In genomic region chr2:175366814-175367213, GRCh38 we compare ENCODE assay signal across 8 cellular contexts.
A peak's percentile ranks its signal among the peaks of the same experiment; 100 is the strongest.
DNase-seq lines count a peak whose midpoint lies in the region; ATAC-seq, FAIRE-seq and TF ChIP-seq lines count a peak whose summit lies in the region.

No MANE protein-coding gene starts in this region.

- no peak overlapping the region for H3K4me2 ChIP-seq in astrocyte (ENCODE audit: low read length)

- DNase-seq in HS-5 (ENCODE audit: low read depth) = peak; percentile 49
- peak; percentile 47 for DNase-seq in NCI-H774 (lab: John Stamatoyannopoulos, UW)
- DNase-seq in astrocyte (ENCODE audit: low read depth) = peak; percentile 8
- DNase-seq in immature natural killer cell = peak; percentile 27 to 44 (median 36)
- DNase-seq in stimulated activated naive B cell treated with anti-CD40 and anti-IgM and Interleukin-4, amounts not matched to agents 10 μg/mL and 1 μg/mL and 100 μg/mL, for 72 hours = peak; percentile 19

- no peaks in the 10 kb centered on the region for H3K4me1 ChIP-seq in astrocyte (ENCODE audit: insufficient read depth, low read length)

- ATAC-seq in GM18861 (IDR thresholded peaks at IDR 0.05; ENCODE audit: unreplicated experiment) (peak; percentile 86), GM18519 (IDR thresholded peaks at IDR 0.05; ENCODE audit: low FRiP score, unreplicated experiment) (no peak)
- peak; percentile 58 to 63 for ATAC-seq in stimulated activated naive B cell treated with anti-CD40 and anti-IgM and Interleukin-4, amounts not matched to agents 10 μg/mL and 1 μg/mL and 100 μg/mL, for 72 hours (replicated peaks)

- H3K27me3 ChIP-seq in astrocyte (ENCODE audit: insufficient read depth, low read length) = peaks cover 33% of the 10 kb centered on the region

- H2AFZ ChIP-seq in astrocyte (ENCODE audit: low read depth, low read length) = no peak overlapping the region

- H3K36me3 Mint-ChIP-seq in astrocyte (ENCODE audit: low read depth, unreplicated experiment) = no peaks in the 10 kb centered on the region
- no peaks in the 10 kb centered on the region for H3K36me3 Mint-ChIP-seq in immature natural killer cell
- no peaks in the 10 kb centered on the region for H3K36me3 Mint-ChIP-seq in stimulated activated naive B cell treated with anti-CD40 and anti-IgM and Interleukin-4, amounts not matched to agents 10 μg/mL and 1 μg/mL and 100 μg/mL, for 72 hours

- H3K27ac Mint-ChIP-seq in astrocyte (ENCODE audit: unreplicated experiment) = no peak overlapping the region
- no peak overlapping the region for H3K27ac Mint-ChIP-seq in immature natural killer cell
- no peak overlapping the region for H3K27ac Mint-ChIP-seq in stimulated activated naive B cell treated with anti-CD40 and anti-IgM and Interleukin-4, amounts not matched to agents 10 μg/mL and 1 μg/mL and 100 μg/mL, for 72 hours

- H4K20me1 ChIP-seq in astrocyte (ENCODE audit: insufficient read depth, low read length) = no peaks in the 10 kb centered on the region

- no peaks in the 10 kb centered on the region for H3K79me2 ChIP-seq in astrocyte (ENCODE audit: insufficient read depth, low read length)

- no peak for FAIRE-seq in astrocyte (lab: Jason Lieb, UNC)

- H3K9me3 Mint-ChIP-seq in astrocyte (ENCODE audit: unreplicated experiment) (no peaks in the 10 kb centered on the region), immature natural killer cell (no peaks in the 10 kb centered on the region)
- no peaks in the 10 kb centered on the region for H3K9me3 Mint-ChIP-seq in stimulated activated naive B cell treated with anti-CD40 and anti-IgM and Interleukin-4, amounts not matched to agents 10 μg/mL and 1 μg/mL and 100 μg/mL, for 72 hours

- H3K4me3 Mint-ChIP-seq in astrocyte (ENCODE audit: unreplicated experiment) = no peak overlapping the region
- no peak overlapping the region for H3K4me3 Mint-ChIP-seq in immature natural killer cell
- H3K4me3 Mint-ChIP-seq in stimulated activated naive B cell treated with anti-CD40 and anti-IgM and Interleukin-4, amounts not matched to agents 10 μg/mL and 1 μg/mL and 100 μg/mL, for 72 hours = no peak overlapping the region

- H3K9ac ChIP-seq in astrocyte (ENCODE audit: low read length) = no peak overlapping the region

- H3K4me1 Mint-ChIP-seq in astrocyte (ENCODE audit: low read depth, unreplicated experiment) (no peaks in the 10 kb centered on the region), immature natural killer cell (no peaks in the 10 kb centered on the region)
- no peaks in the 10 kb centered on the region for H3K4me1 Mint-ChIP-seq in stimulated activated naive B cell treated with anti-CD40 and anti-IgM and Interleukin-4, amounts not matched to agents 10 μg/mL and 1 μg/mL and 100 μg/mL, for 72 hours

- TF ChIP-seq CTCF in C4-2B (conservative IDR thresholded peaks at IDR 0.05) = peak; percentile 83
- TF ChIP-seq CTCF in astrocyte (IDR thresholded peaks at IDR 0.05; ENCODE audit: insufficient read depth, low read depth, low read length) = peak; percentile 78

- no peak overlapping the region for H3K4me3 ChIP-seq in astrocyte (ENCODE audit: insufficient read depth, low read depth, low read length)

- no peaks in the 10 kb centered on the region for H3K36me3 ChIP-seq in astrocyte (ENCODE audit: insufficient read depth, low read length)

- no peak overlapping the region for H3K27ac ChIP-seq in C4-2B
- H3K27ac ChIP-seq in astrocyte (ENCODE audit: low read depth, low read length) = no peak overlapping the region

- H3K27me3 Mint-ChIP-seq in astrocyte (ENCODE audit: low read depth, unreplicated experiment) (peaks cover 12% of the 10 kb centered on the region), immature natural killer cell (ENCODE audit: low read depth in 3 of 3) (peaks cover 2 to 15% (median 8%) of the 10 kb centered on the region in 3 donors)
- peaks cover 13 to 21% of the 10 kb centered on the region in 2 donors for H3K27me3 Mint-ChIP-seq in stimulated activated naive B cell treated with anti-CD40 and anti-IgM and Interleukin-4, amounts not matched to agents 10 μg/mL and 1 μg/mL and 100 μg/mL, for 72 hours

- no peaks in the 10 kb centered on the region for H3K9me3 ChIP-seq in astrocyte (ENCODE audit: insufficient read depth, low read depth, low read length)
